ENCODE assay signal across 1 cellular context in genomic region chr9:130122465-130122864, GRCh38.
TF ChIP-seq lines count a peak whose summit lies in the region.

No MANE protein-coding gene starts in this region.

TF ChIP-seq in H1, 55 proteins besides CTCF, POLR2A, EP300 and RAD21 (continued from another document):
- TF ChIP-seq USF2 (IDR thresholded peaks at IDR 0.05; ENCODE audit: low read length) (no peak), SP4 (IDR thresholded peaks at IDR 0.05; ENCODE audit: low read length) (no peak), PHF8 (conservative IDR thresholded peaks at IDR 0.05; ENCODE audit: low read depth, low read length) (no peak), TEAD4 (IDR thresholded peaks at IDR 0.05; ENCODE audit: low read depth, low read length) (no peak), POU5F1 (IDR thresholded peaks at IDR 0.05; ENCODE audit: low read depth, low read length) (no peak), RBBP5 (IDR thresholded peaks at IDR 0.05; ENCODE audit: borderline replicate concordance, low read depth, low read length) (no peak), KDM5A (IDR thresholded peaks at IDR 0.05; ENCODE audit: low read length) (no peak)
